In the genomic region with DNA sequence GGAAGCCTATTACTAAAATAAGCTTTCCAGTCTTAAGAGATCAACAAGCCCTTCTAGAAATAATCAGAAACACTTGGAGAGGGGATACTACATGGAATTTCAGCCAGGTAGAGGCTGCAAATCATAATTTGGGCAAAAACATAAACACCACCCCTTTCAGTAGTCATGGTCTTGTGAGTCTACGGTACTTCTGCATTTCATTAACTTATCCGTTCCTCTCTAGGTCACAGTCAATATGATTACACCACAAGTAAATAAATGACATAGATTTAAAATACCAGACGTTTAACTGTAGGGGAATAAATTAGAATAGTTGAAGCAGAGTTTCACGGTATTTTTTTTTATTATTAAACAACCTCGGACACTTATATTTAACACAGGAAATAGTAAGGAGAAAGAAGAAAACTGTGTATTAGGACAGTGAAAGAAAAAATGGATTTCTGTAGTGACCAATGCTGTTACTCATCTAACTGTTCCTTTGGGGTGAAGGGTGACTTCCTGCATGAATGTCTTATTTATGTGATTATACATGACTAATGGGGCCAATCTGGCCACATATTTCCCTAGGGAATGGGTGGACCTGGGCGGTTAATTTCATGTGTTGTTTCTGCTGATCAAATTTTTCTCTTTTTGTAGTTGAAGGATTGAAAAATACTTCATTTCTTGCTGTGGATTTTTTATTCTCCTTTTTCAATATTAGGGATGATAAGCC, we compare ENCODE assay signal across 13 cellular contexts.
DNase-seq lines count a peak whose midpoint lies in the region; FAIRE-seq and TF ChIP-seq lines count a peak whose summit lies in the region.
"Had no signal": no experiment of that assay in that cellular context is flagged by ENCODE, and none has a peak within 500 bp of the region (broad histone marks: within the 10 kb centered on the region; RNA-seq: fewer than 3 reads in every experiment).

No MANE protein-coding gene starts in this region.

- intact Hi-C loops in head of caudate nucleus (cut with DNase I) = no loop called here

- FAIRE-seq in GM12891 (lab: Jason Lieb, UNC) = no peak
- FAIRE-seq: frontal cortex had no signal

- POLR2A ChIA-PET in BJ (lab: Charles Lee) = no interaction called here

- no peaks in the 10 kb centered on the region for H4K20me1 ChIP-seq in MM.1S (ENCODE audit: insufficient read depth, low read length)

- DNase-seq in BJ (ENCODE audit: low read depth) (peak; percentile 75), M059J (ENCODE audit: low read depth) (peak; percentile 93), astrocyte of the spinal cord (ENCODE audit: low read depth, low spot score) (peak; percentile 88), head of caudate nucleus (no peak), DMS79 treated with DMSO at 0.1 percent for 48 hours (lab: John Stamatoyannopoulos, UW) (no peak), GM12891 (ENCODE audit: insufficient read length, low spot score) (no peak), MM.1S (no peak)
- DNase-seq: activated CD8-positive, alpha-beta memory T cell treated with anti-CD3 and anti-CD28 coated beads, Interleukin-2, amount 50 U/mL, for 4 hours; body of pancreas; DMS79; left ventricle myocardium inferior had no signal

- no peak overlapping the region for H3K4me3 ChIP-seq in BJ (ENCODE audit: low read depth, low read length)
- H3K4me3 ChIP-seq in astrocyte of the spinal cord (ENCODE audit: low read depth, low read length) = no peak overlapping the region
- no peak overlapping the region for H3K4me3 ChIP-seq in muscle layer of colon (ENCODE audit: low read depth in 1 of 2, low read length in 2 of 2)
- no peak overlapping the region for H3K4me3 ChIP-seq in MM.1S (ENCODE audit: low read length)
- H3K4me3 ChIP-seq: body of pancreas, left ventricle myocardium inferior had no signal

- H3K79me2 ChIP-seq in MM.1S (ENCODE audit: low read length) = no peaks in the 10 kb centered on the region

- CTCF ChIA-PET in BJ (lab: Yijun Ruan, JAX) = interaction anchor here (1.4 to 1.6 kb wide), 2 partner anchors 10 to 17 kb away, joined by 3 to 5 read pairs; no protein-coding TSS in a partner anchor

- TF ChIP-seq CTCF in BJ (IDR thresholded peaks at IDR 0.05; ENCODE audit: insufficient read depth, low read depth, low read length) (no peak), astrocyte of the spinal cord (IDR thresholded peaks at IDR 0.05; ENCODE audit: low read depth, low read length) (no peak), MM.1S (IDR thresholded peaks at IDR 0.05; ENCODE audit: low read length) (no peak)

- H3K9me2 ChIP-seq in MM.1S (replicated peaks; ENCODE audit: insufficient read depth, low read length) = no peaks in the 10 kb centered on the region

- H3K4me2 ChIP-seq in MM.1S (ENCODE audit: low read depth, low read length) = no peak overlapping the region

- H3K27me3 ChIP-seq in BJ (ENCODE audit: control insufficient read depth, insufficient read depth, low read length) = no peaks in the 10 kb centered on the region
- no peaks in the 10 kb centered on the region for H3K27me3 ChIP-seq in muscle layer of colon (ENCODE audit: control insufficient read depth in 1 of 2, insufficient read depth in 2 of 2, low read length in 2 of 2)
- no peaks in the 10 kb centered on the region for H3K27me3 ChIP-seq in MM.1S (replicated peaks; ENCODE audit: insufficient read depth, low read length)
- H3K27me3 ChIP-seq: body of pancreas had no signal

- in situ Hi-C loops in astrocyte of the spinal cord (cut with HindIII; ENCODE audit: low sequenced_read_pairs) = no loop called here

- H3K4me1 ChIP-seq in muscle layer of colon (ENCODE audit: insufficient read depth, low read length) = no peaks in the 10 kb centered on the region
- H3K4me1 ChIP-seq in MM.1S (ENCODE audit: low read length) = peaks cover 8% of the 10 kb centered on the region
- H3K4me1 ChIP-seq: body of pancreas, left ventricle myocardium inferior had no signal

- H3K27ac ChIP-seq in muscle layer of colon (ENCODE audit: low read depth, low read length) (peak overlapping the region; percentile 4), MM.1S (ENCODE audit: low read length) (no peak overlapping the region)
- H3K27ac ChIP-seq: body of pancreas, left ventricle myocardium inferior had no signal

- no peaks in the 10 kb centered on the region for H3F3A ChIP-seq in MM.1S (ENCODE audit: insufficient read depth, low read length)

- H3K9me3 ChIP-seq in muscle layer of colon (ENCODE audit: low read length) = no peaks in the 10 kb centered on the region
- H3K9me3 ChIP-seq in MM.1S (replicated peaks; ENCODE audit: insufficient read depth, low read length) = no peaks in the 10 kb centered on the region
- H3K9me3 ChIP-seq: body of pancreas had no signal

- H3K9ac ChIP-seq in muscle layer of colon (ENCODE audit: low read length) (no peak overlapping the region), MM.1S (ENCODE audit: low read length) (no peak overlapping the region)

- no peak overlapping the region for H2AFZ ChIP-seq in MM.1S (ENCODE audit: low read length)

- TF ChIP-seq POLR2A in GM12891 (IDR thresholded peaks at IDR 0.05; ENCODE audit: low read depth, low read length) = no peak

- H3K36me3 ChIP-seq in BJ (ENCODE audit: control insufficient read depth, insufficient read depth, low read length) (no peaks in the 10 kb centered on the region), muscle layer of colon (ENCODE audit: insufficient read depth, low read length) (no peaks in the 10 kb centered on the region), MM.1S (replicated peaks; ENCODE audit: insufficient read depth, low read length) (no peaks in the 10 kb centered on the region)
- H3K36me3 ChIP-seq: left ventricle myocardium inferior had no signal

TF ChIP-seq in GM12891, 5 proteins besides CTCF, POLR2A, EP300 and RAD21:
- TF ChIP-seq POU2F2 (IDR thresholded peaks at IDR 0.05; ENCODE audit: low read depth, low read length) (no peak), PAX5 (IDR thresholded peaks at IDR 0.05; ENCODE audit: insufficient read depth, low read length, severe bottlenecking) (no peak), SPI1 (IDR thresholded peaks at IDR 0.05; ENCODE audit: low read depth, low read length) (no peak), POLR2AphosphoS5 (IDR thresholded peaks at IDR 0.05; ENCODE audit: low read depth, low read length) (no peak), TAF1 (IDR thresholded peaks at IDR 0.05; ENCODE audit: low read depth, low read length) (no peak)

Comparison
In these comparisons a context has a peak if more than half of its experiments do, and no peak if none do; other contexts are left out.
1. DNase-seq: peak in BJ (single experiment), M059J (single experiment) and astrocyte of the spinal cord (single experiment); none in head of caudate nucleus (0 of 42), DMS79 treated with DMSO at 0.1 percent for 48 hours (single experiment), GM12891 (single experiment) and MM.1S (single experiment).